23 cellular contexts compared by ENCODE assay signal in genomic region chr12:57139796-57140649, GRCh38. TPM values are rescaled to one million over a fixed set of nuclear protein-coding genes. Genes with fewer than 3 reads are reported as not detected.
DNase-seq lines count a peak whose midpoint lies in the region; ATAC-seq, FAIRE-seq and TF ChIP-seq lines count a peak whose summit lies in the region.
"Had no signal": no experiment of that assay in that cellular context is flagged by ENCODE, and none has a peak within 500 bp of the region (broad histone marks: within the 10 kb centered on the region; RNA-seq: fewer than 3 reads in every experiment).

No MANE protein-coding gene starts in this region.

- H3K4me1 ChIP-seq in fibroblast of lung (ENCODE audit: control insufficient read depth, extremely low read depth, insufficient read depth, low read length) (peaks cover 46% of the 10 kb centered on the region), gastrocnemius medialis (peaks cover 9 to 23% of the 10 kb centered on the region in 2 donors)
- H3K4me1 ChIP-seq: HAP-1, psoas muscle had no signal

- H3K27me3 ChIP-seq in fibroblast of lung (ENCODE audit: control insufficient read depth, insufficient read depth, low read length) (no peaks in the 10 kb centered on the region), gastrocnemius medialis (no peaks in the 10 kb centered on the region), brain microvascular endothelial cell (replicated peaks) (no peaks in the 10 kb centered on the region)
- H3K27me3 ChIP-seq: stomach had no signal

- in situ Hi-C loops in gastrocnemius medialis (cut with MboI; ENCODE audit: low sequenced_read_pairs in 4 of 4) = no loop called here
- in situ Hi-C loops in brain microvascular endothelial cell (cut with HindIII; ENCODE audit: low pct_ligation_motif_present, low sequenced_read_pairs) = no loop called here

- H3K27ac Mint-ChIP-seq in T-helper 17 cell = peak overlapping the region; percentile 74
- H3K27ac Mint-ChIP-seq: activated CD4-positive, alpha-beta memory T cell treated with anti-CD3 and anti-CD28 coated beads, Interleukin-2, amount 10 ng/mL, durations not matched to agents 7 days and 5 days; activated naive CD8-positive, alpha-beta T cell treated with anti-CD3 and anti-CD28 coated beads, Interleukin-2, amount 50 U/mL, for 24 hours; naive B cell had no signal

- H3K27me3 Mint-ChIP-seq in T-helper 17 cell = peaks cover 5% of the 10 kb centered on the region

- no peak for ATAC-seq in T-helper 17 cell
- no peak for ATAC-seq in gastrocnemius medialis
- ATAC-seq: activated naive CD8-positive, alpha-beta T cell treated with anti-CD3 and anti-CD28 coated beads, Interleukin-2, amount 50 U/mL, for 24 hours had no signal

- H3K4me3 Mint-ChIP-seq in T-helper 17 cell = no peak overlapping the region
- H3K4me3 Mint-ChIP-seq: activated CD4-positive, alpha-beta memory T cell treated with anti-CD3 and anti-CD28 coated beads, Interleukin-2, amount 10 ng/mL, durations not matched to agents 7 days and 5 days; activated naive CD8-positive, alpha-beta T cell treated with anti-CD3 and anti-CD28 coated beads, Interleukin-2, amount 50 U/mL, for 24 hours; naive B cell had no signal

- no peak overlapping the region for H2AFZ ChIP-seq in fibroblast of lung (ENCODE audit: low read length)

- TF ChIP-seq CTCF in fibroblast of lung (conservative IDR thresholded peaks at IDR 0.05 in 1 of 2, IDR thresholded peaks at IDR 0.05 in 1 of 2; ENCODE audit: low read depth in 1 of 2, low read length in 2 of 2) = no peak
- TF ChIP-seq CTCF in gastrocnemius medialis (IDR thresholded peaks at IDR 0.05 in 4 of 5, conservative IDR thresholded peaks at IDR 0.05 in 1 of 5) = no peak
- TF ChIP-seq CTCF in brain microvascular endothelial cell (IDR thresholded peaks at IDR 0.05; ENCODE audit: low read depth, low read length, missing control alignments) = no peak

- H3K36me3 ChIP-seq in fibroblast of lung (ENCODE audit: control insufficient read depth, insufficient read depth, low read length) (peaks cover 37% of the 10 kb centered on the region), gastrocnemius medialis (no peaks in the 10 kb centered on the region), brain microvascular endothelial cell (replicated peaks) (peaks cover 67% of the 10 kb centered on the region)

- peaks cover 3% of the 10 kb centered on the region for H3K4me1 Mint-ChIP-seq in T-helper 17 cell
- H3K4me1 Mint-ChIP-seq: activated CD4-positive, alpha-beta memory T cell treated with anti-CD3 and anti-CD28 coated beads, Interleukin-2, amount 10 ng/mL, durations not matched to agents 7 days and 5 days; naive B cell had no signal

- intact Hi-C loops in gastrocnemius medialis (cut with DNase I; ENCODE audit: low total_unique reads) = no loop called here

- H3K9me3 ChIP-seq in T-helper 17 cell (ENCODE audit: control insufficient read depth, low read length, poor library complexity, severe bottlenecking) = no peaks in the 10 kb centered on the region
- H3K9me3 ChIP-seq in fibroblast of lung (ENCODE audit: control insufficient read depth, insufficient read depth, low read depth, low read length) = no peaks in the 10 kb centered on the region
- H3K9me3 ChIP-seq in gastrocnemius medialis = no peaks in the 10 kb centered on the region
- H3K9me3 ChIP-seq: HAP-1, psoas muscle, SK-N-SH, stomach had no signal

- peak; percentile 68 for DNase-seq in EL
- DNase-seq in T-helper 17 cell = no peak
- peak; percentile 52 to 58 for DNase-seq in fibroblast of lung (ENCODE audit: low read depth in 2 of 2)
- peak in 1 of 2 donors; percentile 14 for DNase-seq in gastrocnemius medialis
- no peak for DNase-seq in GM12892 (ENCODE audit: insufficient read length)
- no peak for DNase-seq in brain microvascular endothelial cell
- no peak for DNase-seq in stimulated activated CD4-positive, alpha-beta T cell treated with anti-CD3 and anti-CD28 coated beads, Interleukin-4, amount 100 ng/mL, for 24 hours
- DNase-seq in COLO829 (ENCODE audit: low spot score) = no peak
- DNase-seq: activated CD4-positive, alpha-beta memory T cell treated with anti-CD3 and anti-CD28 coated beads, Interleukin-2, amount 10 ng/mL, durations not matched to agents 7 days and 5 days; activated naive CD8-positive, alpha-beta T cell treated with anti-CD3 and anti-CD28 coated beads, Interleukin-2, amount 50 U/mL, for 24 hours; central memory CD4-positive, alpha-beta T cell; foreskin melanocyte; GDM1; naive B cell; NCI-H526; psoas muscle; SK-N-SH; stomach had no signal

- peaks cover 65% of the 10 kb centered on the region for H3K79me2 ChIP-seq in fibroblast of lung (ENCODE audit: control insufficient read depth, insufficient read depth, low read length)

- no peak overlapping the region for H3K9ac ChIP-seq in fibroblast of lung (ENCODE audit: insufficient read depth, low read length)
- H3K9ac ChIP-seq: SK-N-SH had no signal

- TF ChIP-seq POLR2A in gastrocnemius medialis (IDR thresholded peaks at IDR 0.05) (no peak), GM12892 (IDR thresholded peaks at IDR 0.05; ENCODE audit: low read depth, low read length) (no peak)

- no peak for FAIRE-seq in GM12892 (lab: Jason Lieb, UNC)
- FAIRE-seq: TTC549 had no signal

- H3K4me3 ChIP-seq in fibroblast of lung (replicated peaks in 1 of 4; ENCODE audit: control extremely low read depth in 1 of 4, insufficient read depth in 1 of 4, low read depth in 3 of 4, low read length in 4 of 4) (no peak overlapping the region), gastrocnemius medialis (no peak overlapping the region), brain microvascular endothelial cell (ENCODE audit: low read depth, low read length) (no peak overlapping the region)
- H3K4me3 ChIP-seq: HAP-1, psoas muscle, stomach had no signal

- peaks cover 3% of the 10 kb centered on the region for H3K36me3 Mint-ChIP-seq in T-helper 17 cell (ENCODE audit: low read depth)
- H3K36me3 Mint-ChIP-seq: naive B cell had no signal

- H3K4me2 ChIP-seq in fibroblast of lung (ENCODE audit: extremely low read depth, insufficient read depth, low read length) = peak overlapping the region; percentile 11
- H3K4me2 ChIP-seq: SK-N-SH had no signal

- H4K20me1 ChIP-seq in fibroblast of lung (ENCODE audit: control insufficient read depth, extremely low read depth, insufficient read depth, low read length) = no peaks in the 10 kb centered on the region

- H3K27ac ChIP-seq in fibroblast of lung (ENCODE audit: insufficient read depth, low read length) (peak overlapping the region; percentile 51), gastrocnemius medialis (peak overlapping the region in 3 of 4 donors; percentile 1 to 89 (median 87)), brain microvascular endothelial cell (no peak overlapping the region)
- H3K27ac ChIP-seq: psoas muscle had no signal

RNA-seq across cellular contexts. Expression of gene LRP1-AS, which starts 7.4 kb away (rescaled TPM):
- total RNA-seq in T-helper 17 cell = not detected
- not detected in 2 replicates for total RNA-seq in fibroblast of lung
- polyA plus RNA-seq in fibroblast of lung = not detected in 2 replicates
- not detected in 2 replicates for polyA plus RNA-seq in fibroblast of lung (2012)
- polyA minus RNA-seq in fibroblast of lung (ENCODE audit: low replicate concordance) = not detected in 2 replicates
- total RNA-seq in gastrocnemius medialis = not detected
- polyA plus RNA-seq in GM12892 (2012; ENCODE audit: missing spikeins) = not detected
- total RNA-seq: activated CD4-positive, alpha-beta memory T cell treated with anti-CD3 and anti-CD28 coated beads, Interleukin-2, amount 10 ng/mL, durations not matched to agents 7 days and 5 days; HT1080; lower leg skin; MCF 10A; psoas muscle; stomach had no signal
- polyA plus RNA-seq: psoas muscle, SK-N-SH, stomach had no signal

RNA-seq across cellular contexts. Expression of gene LRP1, which starts 11.7 kb away (rescaled TPM):
- total RNA-seq in T-helper 17 cell = 10 to 100 TPM in 1 of 2 donors, 1 to 10 TPM in 1; 3.8 to 11.6 TPM
- total RNA-seq in fibroblast of lung = 377 and 464 TPM in 2 replicates
- polyA plus RNA-seq in fibroblast of lung = 92.2 and 96.9 TPM in 2 replicates
- polyA plus RNA-seq in fibroblast of lung (2012) = 209 and 246 TPM in 2 replicates
- 1,375 and 1,576 TPM in 2 replicates for polyA minus RNA-seq in fibroblast of lung (ENCODE audit: low replicate concordance)
- 10 to 100 TPM; 26.1 to 53.5 (median 49.8) TPM for total RNA-seq in gastrocnemius medialis
- 0.34 TPM for polyA plus RNA-seq in GM12892 (2012; ENCODE audit: missing spikeins)

RNA-seq across cellular contexts. Expression of gene STAT6, which starts 28.9 kb away (rescaled TPM):
- total RNA-seq in T-helper 17 cell (100 to 1,000 TPM; 205 to 253 TPM), fibroblast of lung (90.4 and 103 TPM in 2 replicates), gastrocnemius medialis (10 to 100 TPM; 12.5 to 17.4 (median 14.4) TPM)
- 116 and 123 TPM in 2 replicates for polyA plus RNA-seq in fibroblast of lung
- polyA plus RNA-seq in fibroblast of lung (2012) = 99.4 and 116 TPM in 2 replicates
- 235 and 253 TPM in 2 replicates for polyA minus RNA-seq in fibroblast of lung (ENCODE audit: low replicate concordance)
- polyA plus RNA-seq in GM12892 (2012; ENCODE audit: missing spikeins) = 129 TPM

RNA-seq across cellular contexts. Expression of gene NAB2, which starts 51.1 kb away (rescaled TPM):
- total RNA-seq in T-helper 17 cell (1 to 10 TPM; 4.0 to 5.0 TPM), fibroblast of lung (39.6 and 62.7 TPM in 2 replicates), gastrocnemius medialis (1 to 10 TPM; 4.8 to 9.5 (median 5.5) TPM)
- polyA plus RNA-seq in fibroblast of lung = 31.3 and 34.6 TPM in 2 replicates
- polyA plus RNA-seq in fibroblast of lung (2012) = 36.6 and 43.5 TPM in 2 replicates
- polyA minus RNA-seq in fibroblast of lung (ENCODE audit: low replicate concordance) = 47.8 and 72.4 TPM in 2 replicates
- 15.5 TPM for polyA plus RNA-seq in GM12892 (2012; ENCODE audit: missing spikeins)

Comparison
In these comparisons a context has a peak if more than half of its experiments do, and no peak if none do; other contexts are left out.
1. DNase-seq: peak in EL (single experiment) and fibroblast of lung (2 of 2); none in T-helper 17 cell (0 of 3), GM12892 (single experiment), brain microvascular endothelial cell (single experiment), stimulated activated CD4-positive, alpha-beta T cell treated with anti-CD3 and anti-CD28 coated beads, Interleukin-4, amount 100 ng/mL, for 24 hours (single experiment) and COLO829 (single experiment).